In genomic region chr12:62882696-62883095, GRCh38 we compare ENCODE assay signal across 13 cellular contexts. TPM values are rescaled to one million over a fixed set of nuclear protein-coding genes. Genes with fewer than 3 reads are reported as not detected.
"Had no signal": no experiment of that assay in that cellular context is flagged by ENCODE, and none has a peak within 500 bp of the region (broad histone marks: within the 10 kb centered on the region; RNA-seq: fewer than 3 reads in every experiment).

No MANE protein-coding gene starts in this region.

- H3K27ac Mint-ChIP-seq: activated CD4-positive, alpha-beta memory T cell treated with anti-CD3 and anti-CD28 coated beads, Interleukin-2, amount 10 ng/mL, durations not matched to agents 7 days and 5 days; activated naive CD8-positive, alpha-beta T cell; nephron progenitor cell; stimulated activated naive B cell treated with anti-CD40 and anti-IgM and Interleukin-4, amounts not matched to agents 10 μg/mL and 1 μg/mL and 100 μg/mL, for 72 hours had no signal

- DNase-seq: activated CD4-positive, alpha-beta memory T cell treated with anti-CD3 and anti-CD28 coated beads, Interleukin-2, amount 10 ng/mL, durations not matched to agents 7 days and 5 days; activated gamma-delta T cell; activated T-cell treated with anti-CD3 and anti-CD28 coated beads, Interleukin-2, amount 50 U/mL, for 48 hours; aorta; colonic mucosa; effector CD4-positive, alpha-beta T cell; nephron progenitor cell; spleen; stimulated activated CD4-positive, alpha-beta T cell treated with anti-CD3 and anti-CD28 coated beads, Interleukin-1b, Interleukin-23, amount 100 ng/mL, for 48 hours; stimulated activated naive B cell treated with anti-CD40 and anti-IgM and Interleukin-4, amounts not matched to agents 10 μg/mL and 1 μg/mL and 100 μg/mL, for 72 hours had no signal

- H3K4me1 Mint-ChIP-seq: activated CD4-positive, alpha-beta memory T cell treated with anti-CD3 and anti-CD28 coated beads, Interleukin-2, amount 10 ng/mL, durations not matched to agents 7 days and 5 days had no signal

- H3K9me3 Mint-ChIP-seq: activated CD4-positive, alpha-beta memory T cell treated with anti-CD3 and anti-CD28 coated beads, Interleukin-2, amount 10 ng/mL, durations not matched to agents 7 days and 5 days had no signal

- ATAC-seq: gastroesophageal sphincter, sciatic nerve had no signal

- H3K4me3 Mint-ChIP-seq: activated CD4-positive, alpha-beta memory T cell treated with anti-CD3 and anti-CD28 coated beads, Interleukin-2, amount 10 ng/mL, durations not matched to agents 7 days and 5 days; activated naive CD8-positive, alpha-beta T cell; nephron progenitor cell; stimulated activated naive B cell treated with anti-CD40 and anti-IgM and Interleukin-4, amounts not matched to agents 10 μg/mL and 1 μg/mL and 100 μg/mL, for 72 hours had no signal

- H3K36me3 Mint-ChIP-seq: stimulated activated naive B cell treated with anti-CD40 and anti-IgM and Interleukin-4, amounts not matched to agents 10 μg/mL and 1 μg/mL and 100 μg/mL, for 72 hours had no signal

- H3K27me3 Mint-ChIP-seq: activated naive CD8-positive, alpha-beta T cell; stimulated activated naive B cell treated with anti-CD40 and anti-IgM and Interleukin-4, amounts not matched to agents 10 μg/mL and 1 μg/mL and 100 μg/mL, for 72 hours had no signal

RNA-seq across cellular contexts. Expression of gene PPM1H, which starts 52.3 kb away (rescaled TPM):
- total RNA-seq: activated CD4-positive, alpha-beta memory T cell treated with anti-CD3 and anti-CD28 coated beads, Interleukin-2, amount 10 ng/mL, durations not matched to agents 7 days and 5 days had no signal
